17 cellular contexts compared by ENCODE assay signal in the genomic region with DNA sequence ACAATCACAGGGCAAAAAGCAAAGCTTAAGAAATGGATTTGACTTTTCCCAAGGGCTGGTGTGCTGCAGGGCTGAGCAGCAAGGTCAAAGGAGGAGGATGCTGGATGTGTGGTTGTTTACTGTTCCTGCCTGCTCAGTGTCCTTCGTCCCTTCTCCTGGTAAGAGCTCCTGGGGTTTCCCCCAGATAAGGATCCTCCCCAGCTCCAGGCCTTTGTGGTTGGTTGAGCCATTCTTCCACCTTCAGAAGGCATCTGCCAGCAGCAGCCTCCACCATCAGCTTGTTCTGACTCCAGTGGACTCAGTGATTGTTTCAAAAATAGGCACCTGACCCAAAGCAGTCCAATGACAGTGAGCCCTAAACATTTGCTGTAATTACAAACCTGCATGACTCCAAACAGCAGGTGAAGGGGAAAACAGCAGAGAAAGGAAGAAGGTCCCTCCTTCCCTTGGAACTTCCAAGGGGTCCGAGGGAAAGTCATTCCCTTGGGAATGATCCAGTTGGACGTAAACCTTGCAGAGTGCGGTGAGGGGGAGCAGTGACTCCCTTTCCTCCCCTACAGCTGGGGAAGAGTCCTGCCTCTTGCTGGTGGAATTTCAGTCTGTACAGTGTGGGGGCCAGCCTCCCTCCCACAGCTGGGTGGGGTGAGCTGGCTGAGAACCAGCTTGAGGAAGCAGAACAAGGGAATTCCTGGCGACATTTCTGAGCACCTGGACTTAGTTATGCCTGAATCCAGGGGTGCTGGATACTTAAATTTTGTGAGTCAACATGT.
A peak's percentile ranks its signal among the peaks of the same experiment; 100 is the strongest.
DNase-seq lines count a peak whose midpoint lies in the region; ATAC-seq and TF ChIP-seq lines count a peak whose summit lies in the region.
"Had no signal": no experiment of that assay in that cellular context is flagged by ENCODE, and none has a peak within 500 bp of the region (broad histone marks: within the 10 kb centered on the region; RNA-seq: fewer than 3 reads in every experiment).

No MANE protein-coding gene starts in this region.

- peaks cover 4% of the 10 kb centered on the region for H3K4me1 Mint-ChIP-seq in activated CD8-positive, alpha-beta memory T cell treated with anti-CD3 and anti-CD28 coated beads, Interleukin-2, amount 10 ng/mL, durations not matched to agents 7 days and 5 days
- H3K4me1 Mint-ChIP-seq: stimulated activated memory B cell treated with anti-CD40 and anti-IgM and Interleukin-4, amounts not matched to agents 10 μg/mL and 1 μg/mL and 100 μg/mL, for 72 hours had no signal

- TF ChIP-seq CTCF in fibroblast of the aortic adventitia (IDR thresholded peaks at IDR 0.05; ENCODE audit: insufficient read depth, low read length) (no peak), upper lobe of left lung (IDR thresholded peaks at IDR 0.05) (no peak)

- H3K4me3 ChIP-seq in fibroblast of the aortic adventitia (ENCODE audit: low read depth, low read length): no peak overlapping the region
- H3K4me3 ChIP-seq in upper lobe of left lung: no peak overlapping the region
- H3K4me3 ChIP-seq: right lobe of liver, thyroid gland had no signal

- no peaks in the 10 kb centered on the region for H3K36me3 ChIP-seq in upper lobe of left lung
- H3K36me3 ChIP-seq: right lobe of liver, thyroid gland had no signal

- DNase-seq in M059J (ENCODE audit: low read depth) (peak; percentile 63), fibroblast of the aortic adventitia (ENCODE audit: low read depth) (peak; percentile 6), upper lobe of left lung (peak in 1 of 2 donors; percentile 18), KBM-7 (no peak)
- peak; percentile 29 for DNase-seq in activated CD8-positive, alpha-beta memory T cell treated with anti-CD3 and anti-CD28 coated beads, Interleukin-2, amount 10 ng/mL, durations not matched to agents 7 days and 5 days
- DNase-seq in activated CD4-positive, alpha-beta T cell treated with anti-CD3 and anti-CD28 coated beads for 48 hours: no peak
- DNase-seq: activated CD4-positive, CD25-positive, alpha-beta regulatory T cell treated with anti-CD3 and anti-CD28 coated beads, Interleukin-2, amount 50 U/mL, for 72 hours; GF-D8; NCI-H2171; occipital lobe; PC-3; right lobe of liver; thyroid gland had no signal

- no peak for ATAC-seq in activated CD8-positive, alpha-beta memory T cell treated with anti-CD3 and anti-CD28 coated beads, Interleukin-2, amount 10 ng/mL, durations not matched to agents 7 days and 5 days
- ATAC-seq in upper lobe of left lung (ENCODE audit: low FRiP score in 2 of 2) (peak; percentile 19 to 35), GM18520 (IDR thresholded peaks at IDR 0.05; ENCODE audit: unreplicated experiment) (no peak)
- ATAC-seq: left lobe of liver; PC-3; right lobe of liver; stimulated activated memory B cell treated with anti-CD40 and anti-IgM and Interleukin-4, amounts not matched to agents 10 μg/mL and 1 μg/mL and 100 μg/mL, for 72 hours had no signal

- in situ Hi-C loops in KBM-7 (cut with MboI; ENCODE audit: low pct_unique_long_range_greater_than_20kb, low sequenced_read_pairs): no loop called here

- no peak overlapping the region for H3K27ac ChIP-seq in upper lobe of left lung
- H3K27ac ChIP-seq: right lobe of liver, thyroid gland had no signal

- CTCF ChIA-PET in activated CD8-positive, alpha-beta memory T cell treated with anti-CD3 and anti-CD28 coated beads, Interleukin-2, amount 10 ng/mL, durations not matched to agents 7 days and 5 days (lab: Charles Lee): interaction anchor here (1.2 kb wide), 1 partner anchor 11 kb away, joined by 4 read pairs; no protein-coding TSS in a partner anchor

- no peak for TF ChIP-seq EP300 in upper lobe of left lung (IDR thresholded peaks at IDR 0.05)

- no peaks in the 10 kb centered on the region for H3K36me3 Mint-ChIP-seq in activated CD8-positive, alpha-beta memory T cell treated with anti-CD3 and anti-CD28 coated beads, Interleukin-2, amount 10 ng/mL, durations not matched to agents 7 days and 5 days
- H3K36me3 Mint-ChIP-seq: CD14-positive monocyte; stimulated activated memory B cell treated with anti-CD40 and anti-IgM and Interleukin-4, amounts not matched to agents 10 μg/mL and 1 μg/mL and 100 μg/mL, for 72 hours had no signal

- no peak for TF ChIP-seq POLR2A in upper lobe of left lung (IDR thresholded peaks at IDR 0.05)

- no peaks in the 10 kb centered on the region for H3K9me3 ChIP-seq in upper lobe of left lung
- H3K9me3 ChIP-seq: right lobe of liver, thyroid gland had no signal

- H3K27ac Mint-ChIP-seq in activated CD8-positive, alpha-beta memory T cell treated with anti-CD3 and anti-CD28 coated beads, Interleukin-2, amount 10 ng/mL, durations not matched to agents 7 days and 5 days: no peak overlapping the region
- H3K27ac Mint-ChIP-seq: CD14-positive monocyte; stimulated activated memory B cell treated with anti-CD40 and anti-IgM and Interleukin-4, amounts not matched to agents 10 μg/mL and 1 μg/mL and 100 μg/mL, for 72 hours had no signal

- H3K27me3 ChIP-seq in upper lobe of left lung: no peaks in the 10 kb centered on the region
- H3K27me3 ChIP-seq: right lobe of liver, thyroid gland had no signal

- H3K27me3 Mint-ChIP-seq in activated CD8-positive, alpha-beta memory T cell treated with anti-CD3 and anti-CD28 coated beads, Interleukin-2, amount 10 ng/mL, durations not matched to agents 7 days and 5 days: peaks cover 6% of the 10 kb centered on the region

- peaks cover 3 to 7% (median 4%) of the 10 kb centered on the region in 4 donors for H3K4me1 ChIP-seq in upper lobe of left lung
- H3K4me1 ChIP-seq: right lobe of liver, thyroid gland had no signal

- WGBS in upper lobe of left lung, 2 donors: 61 to 70% methylated on average over 5 of the region's 5 CpGs

- H3K4me3 Mint-ChIP-seq in activated CD8-positive, alpha-beta memory T cell treated with anti-CD3 and anti-CD28 coated beads, Interleukin-2, amount 10 ng/mL, durations not matched to agents 7 days and 5 days: no peak overlapping the region
- H3K4me3 Mint-ChIP-seq: CD14-positive monocyte; stimulated activated memory B cell treated with anti-CD40 and anti-IgM and Interleukin-4, amounts not matched to agents 10 μg/mL and 1 μg/mL and 100 μg/mL, for 72 hours had no signal

- H3K9me3 Mint-ChIP-seq in activated CD8-positive, alpha-beta memory T cell treated with anti-CD3 and anti-CD28 coated beads, Interleukin-2, amount 10 ng/mL, durations not matched to agents 7 days and 5 days (ENCODE audit: low read depth): no peaks in the 10 kb centered on the region
- H3K9me3 Mint-ChIP-seq: stimulated activated memory B cell treated with anti-CD40 and anti-IgM and Interleukin-4, amounts not matched to agents 10 μg/mL and 1 μg/mL and 100 μg/mL, for 72 hours had no signal

Comparison
In these comparisons a context has a peak if more than half of its experiments do, and no peak if none do; other contexts are left out.
1. DNase-seq: peak in M059J (single experiment), activated CD8-positive, alpha-beta memory T cell treated with anti-CD3 and anti-CD28 coated beads, Interleukin-2, amount 10 ng/mL, durations not matched to agents 7 days and 5 days (single experiment) and fibroblast of the aortic adventitia (single experiment); none in KBM-7 (single experiment) and activated CD4-positive, alpha-beta T cell treated with anti-CD3 and anti-CD28 coated beads for 48 hours (single experiment).
2. ATAC-seq: peak in upper lobe of left lung (2 of 2); none in activated CD8-positive, alpha-beta memory T cell treated with anti-CD3 and anti-CD28 coated beads, Interleukin-2, amount 10 ng/mL, durations not matched to agents 7 days and 5 days (single experiment) and GM18520 (single experiment).